Comparison of ENCODE assay signal across 8 cellular contexts in the genomic region with DNA sequence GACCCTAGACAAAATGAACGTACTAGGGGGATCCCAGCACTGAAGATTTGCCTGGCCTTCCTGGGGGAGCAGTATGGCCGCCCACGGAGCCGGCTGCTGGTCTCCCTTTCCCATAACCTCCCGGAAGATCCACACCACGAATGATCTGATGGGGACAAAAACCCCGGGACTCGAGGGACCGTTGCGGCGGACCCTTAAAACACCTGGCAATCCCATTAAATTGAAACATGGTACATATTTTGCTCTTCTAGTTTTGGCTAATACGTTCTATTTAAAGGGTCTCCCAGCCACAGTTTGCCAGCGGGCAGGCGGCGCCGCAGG. TPM values are rescaled to one million over a fixed set of nuclear protein-coding genes. Genes with fewer than 3 reads are reported as not detected.
DNase-seq lines count a peak whose midpoint lies in the region; ATAC-seq and TF ChIP-seq lines count a peak whose summit lies in the region.

No MANE protein-coding gene starts in this region.

- H3K4me3 ChIP-seq in IMR-90 (ENCODE audit: insufficient read depth, low read depth, low read length), result peak overlapping the region; percentile 25

- no peaks in the 10 kb centered on the region for H3K36me3 ChIP-seq in IMR-90 (ENCODE audit: control insufficient read depth, insufficient read depth, low read length)

- H4K91ac ChIP-seq in IMR-90 (ENCODE audit: insufficient read depth, low read depth, low read length), result peak overlapping the region; percentile 52

- peak overlapping the region; percentile 61 for H2BK5ac ChIP-seq in IMR-90 (ENCODE audit: low read depth, low read length, poor library complexity, severe bottlenecking)

- peak overlapping the region; percentile 70 for H3K14ac ChIP-seq in IMR-90 (replicated peaks; ENCODE audit: low read depth, low read length)

- H2BK20ac ChIP-seq in IMR-90 (ENCODE audit: low read depth, low read length), result no peak overlapping the region

- CTCF ChIA-PET in IMR-90 (lab: Yijun Ruan, JAX), result interaction anchor here (0.9 kb wide), 1 partner anchor 10 kb away, joined by 3 read pairs; no protein-coding TSS in a partner anchor

- H4K8ac ChIP-seq in IMR-90 (ENCODE audit: low read depth in 2 of 2, low read length in 2 of 2), result peak overlapping the region; percentile 84 to 96

- no peaks in the 10 kb centered on the region for H3K27me3 Mint-ChIP-seq in CD14-positive monocyte (ENCODE audit: low read depth in 3 of 3)
- no peaks in the 10 kb centered on the region for H3K27me3 Mint-ChIP-seq in dendritic cell treated with granulocyte-macrophage colony-stimulating factor and Interleukin-4, amounts not matched to agents 40 ng/mL and 50 ng/mL, for 4 days
- H3K27me3 Mint-ChIP-seq in neural crest cell (ENCODE audit: low read depth), result no peaks in the 10 kb centered on the region

- H3K36me3 Mint-ChIP-seq in CD14-positive monocyte (no peaks in the 10 kb centered on the region), neural crest cell (ENCODE audit: low read depth) (no peaks in the 10 kb centered on the region)
- no peaks in the 10 kb centered on the region for H3K36me3 Mint-ChIP-seq in dendritic cell treated with granulocyte-macrophage colony-stimulating factor and Interleukin-4, amounts not matched to agents 40 ng/mL and 50 ng/mL, for 4 days (ENCODE audit: low read depth)

- peaks cover 8% of the 10 kb centered on the region for H3K4me1 ChIP-seq in IMR-90 (ENCODE audit: control insufficient read depth, insufficient read depth, low read length)

- peak overlapping the region; percentile 80 for H3K4ac ChIP-seq in IMR-90 (ENCODE audit: low read depth, low read length)

- no peak overlapping the region for H3K56ac ChIP-seq in IMR-90 (ENCODE audit: extremely low read depth, insufficient read depth, low read length)

- in situ Hi-C loops in IMR-90 (cut with MboI; ENCODE audit: low sequenced_read_pairs), result no loop called here

- peak overlapping the region; percentile 30; the same call in 1 of the 3 replicates for H2BK15ac ChIP-seq in IMR-90 (ENCODE audit: low read depth, low read length)

- H3K9me3 Mint-ChIP-seq in CD14-positive monocyte, result no peaks in the 10 kb centered on the region
- no peaks in the 10 kb centered on the region for H3K9me3 Mint-ChIP-seq in dendritic cell treated with granulocyte-macrophage colony-stimulating factor and Interleukin-4, amounts not matched to agents 40 ng/mL and 50 ng/mL, for 4 days
- no peaks in the 10 kb centered on the region for H3K9me3 Mint-ChIP-seq in neural crest cell

- no peak overlapping the region; the same call in 1 of the 2 replicates for H3K23ac ChIP-seq in IMR-90 (ENCODE audit: low read depth, low read length)

- peak overlapping the region; percentile 89 for H2AFZ ChIP-seq in IMR-90 (replicated peaks; ENCODE audit: low read length, poor library complexity)

- no CpG with 5 or more reads among the region's 16 CpGs for WGBS in IMR-90 (ENCODE audit: extremely low coverage in 2 of 2, insufficient read length in 1 of 2), 2 experiments

- H3K4me1 Mint-ChIP-seq in CD14-positive monocyte (peaks cover 42% of the 10 kb centered on the region), neural crest cell (peaks cover 12% of the 10 kb centered on the region)
- H3K4me1 Mint-ChIP-seq in dendritic cell treated with granulocyte-macrophage colony-stimulating factor and Interleukin-4, amounts not matched to agents 40 ng/mL and 50 ng/mL, for 4 days (ENCODE audit: low read depth), result peaks cover 48% of the 10 kb centered on the region

- no peak for TF ChIP-seq RAD21 in IMR-90 (IDR thresholded peaks at IDR 0.05; ENCODE audit: low read length)

- H3K27ac Mint-ChIP-seq in CD14-positive monocyte, result peak overlapping the region; percentile 65 to 94 (median 89)
- H3K27ac Mint-ChIP-seq in dendritic cell treated with granulocyte-macrophage colony-stimulating factor and Interleukin-4, amounts not matched to agents 40 ng/mL and 50 ng/mL, for 4 days, result peak overlapping the region; percentile 83
- H3K27ac Mint-ChIP-seq in neural crest cell (ENCODE audit: unreplicated experiment), result peak overlapping the region; percentile 93

- dilution Hi-C loops in IMR-90 (cut with HindIII; ENCODE audit: low sequenced_read_pairs, unreplicated experiment), result no loop called here

- TF ChIP-seq CTCF in CD14-positive monocyte (IDR thresholded peaks at IDR 0.05) (no peak), IMR-90 (conservative IDR thresholded peaks at IDR 0.05; ENCODE audit: low read depth, low read length) (no peak), neural crest cell (conservative IDR thresholded peaks at IDR 0.05) (no peak)

- peak overlapping the region; percentile 62 for H3K9ac ChIP-seq in IMR-90 (ENCODE audit: low read depth, low read length)

- POLR2A ChIA-PET in IMR-90 (lab: Charles Lee; ENCODE audit: unreplicated experiment), result no interaction called here

- peak overlapping the region; percentile 94 for H4K5ac ChIP-seq in IMR-90 (ENCODE audit: low read depth, low read length)

- no peaks in the 10 kb centered on the region for H3K27me3 ChIP-seq in IMR-90 (ENCODE audit: control insufficient read depth, insufficient read depth, low read length)

- peak overlapping the region; percentile 88 for H2AK9ac ChIP-seq in IMR-90 (replicated peaks; ENCODE audit: low read depth, low read length, poor library complexity)

- H3K79me1 ChIP-seq in IMR-90 (ENCODE audit: low read depth in 1 of 2, low read length in 2 of 2), result peaks cover 3 to 8% of the 10 kb centered on the region in 2 experiments; a peak in 2 of 4 replicates

- no TSS peak for BruUV-seq in IMR-90 (replicated peaks; lab: Mats Ljungman, UMichigan)

- peak overlapping the region; percentile 75 to 86 for H3K4me3 Mint-ChIP-seq in CD14-positive monocyte
- peak overlapping the region; percentile 85 for H3K4me3 Mint-ChIP-seq in dendritic cell treated with granulocyte-macrophage colony-stimulating factor and Interleukin-4, amounts not matched to agents 40 ng/mL and 50 ng/mL, for 4 days
- H3K4me3 Mint-ChIP-seq in neural crest cell, result peak overlapping the region; percentile 79

- H2BK120ac ChIP-seq in IMR-90 (ENCODE audit: low read depth, low read length), result peak overlapping the region; percentile 71; the same call in 1 of the 2 replicates

- ATAC-seq in IMR-90 (ENCODE audit: low read depth), result no peak

- no peaks in the 10 kb centered on the region; the same call in 1 of the 2 replicates for H4K20me1 ChIP-seq in IMR-90 (ENCODE audit: insufficient read depth, low read length)

- H3K18ac ChIP-seq in IMR-90 (ENCODE audit: low read depth, low read length), result peak overlapping the region; percentile 65; the same call in 1 of the 2 replicates

- peaks cover 14% of the 10 kb centered on the region for H3K9me1 ChIP-seq in IMR-90 (ENCODE audit: insufficient read depth, low read length)

- no peaks in the 10 kb centered on the region for H3K9me3 ChIP-seq in IMR-90 (ENCODE audit: control insufficient read depth, insufficient read depth, low read length)

- H3K4me2 ChIP-seq in IMR-90 (ENCODE audit: low read depth, low read length), result peak overlapping the region; percentile 77

- peak overlapping the region; percentile 65 for H3K27ac ChIP-seq in IMR-90 (ENCODE audit: insufficient read depth, low read length)

- TF ChIP-seq POLR2A in IMR-90 (IDR thresholded peaks at IDR 0.05; ENCODE audit: low read depth, low read length), result no peak

- intact Hi-C loops in CD14-positive monocyte (cut with micrococcal nuclease), result loop anchor here (2.0 to 5.0 kb wide), 2 partner anchors 40 to 41 kb away; no protein-coding TSS in a partner anchor
- intact Hi-C loops in IMR-90 (cut with micrococcal nuclease), result no loop called here
- intact Hi-C loops in dendritic cell treated with granulocyte-macrophage colony-stimulating factor and Interleukin-4, amounts not matched to agents 40 ng/mL and 50 ng/mL, for 4 days (cut with micrococcal nuclease), result loop anchor here (2.0 kb wide), 2 partner anchors 18 to 40 kb away; no protein-coding TSS in a partner anchor

- H2AK5ac ChIP-seq in IMR-90 (ENCODE audit: low read depth, low read length), result no peak overlapping the region

- DNase-seq in CD14-positive monocyte (ENCODE audit: low spot score), result no peak
- no peak for DNase-seq in IMR-90
- no peak for DNase-seq in neural crest cell (ENCODE audit: low read depth, low spot score)
- no peak for DNase-seq in SHP77 (lab: John Stamatoyannopoulos, UW)
- no peak for DNase-seq in SIG-M5 treated with dmso at 0.1 percent for 504 hours (lab: John Stamatoyannopoulos, UW; ENCODE audit: unreplicated experiment)
- DNase-seq in GOT3 (lab: John Stamatoyannopoulos, UW), result no peak
- DNase-seq in NCI-H128 (lab: John Stamatoyannopoulos, UW; ENCODE audit: unreplicated experiment), result no peak

TF ChIP-seq in IMR-90, 13 proteins besides CTCF, POLR2A, EP300 and RAD21:
- TF ChIP-seq, protein P1, sequence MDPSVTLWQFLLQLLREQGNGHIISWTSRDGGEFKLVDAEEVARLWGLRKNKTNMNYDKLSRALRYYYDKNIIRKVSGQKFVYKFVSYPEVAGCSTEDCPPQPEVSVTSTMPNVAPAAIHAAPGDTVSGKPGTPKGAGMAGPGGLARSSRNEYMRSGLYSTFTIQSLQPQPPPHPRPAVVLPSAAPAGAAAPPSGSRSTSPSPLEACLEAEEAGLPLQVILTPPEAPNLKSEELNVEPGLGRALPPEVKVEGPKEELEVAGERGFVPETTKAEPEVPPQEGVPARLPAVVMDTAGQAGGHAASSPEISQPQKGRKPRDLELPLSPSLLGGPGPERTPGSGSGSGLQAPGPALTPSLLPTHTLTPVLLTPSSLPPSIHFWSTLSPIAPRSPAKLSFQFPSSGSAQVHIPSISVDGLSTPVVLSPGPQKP (IDR thresholded peaks at IDR 0.05; ENCODE audit: borderline replicate concordance, low read depth, low read length), result no peak
- TF ChIP-seq FOS (IDR thresholded peaks at IDR 0.05; ENCODE audit: low read depth, low read length) (no peak), MAZ (IDR thresholded peaks at IDR 0.05; ENCODE audit: borderline replicate concordance, low read depth, low read length) (no peak), NFE2L2 (IDR thresholded peaks at IDR 0.05; ENCODE audit: low read depth, low read length) (no peak), SMC3 (IDR thresholded peaks at IDR 0.05; ENCODE audit: low read depth, low read length) (no peak), RCOR1 (IDR thresholded peaks at IDR 0.05; ENCODE audit: insufficient replicate concordance, low read length) (no peak)
TF ChIP-seq in IMR-90: peak in this region for 0.

RNA-seq across cellular contexts. Expression of a gene that starts 45.2 kb away (rescaled TPM):
- polyA plus RNA-seq in CD14-positive monocyte (10 to 100 TPM; 33.1 to 34.2 TPM), IMR-90 (2012; rRNA removed) (30.5 and 33.1 TPM in 2 replicates)
- total RNA-seq in IMR-90 (2012; rRNA removed) (60.0 and 60.4 TPM in 2 replicates), neural crest cell (49.9 and 52.2 TPM in 2 replicates)
- polyA plus RNA-seq in IMR-90 (2012; cell fraction: cytosol; rRNA removed), result 19.3 and 26.9 TPM in 2 replicates
- 12.0 and 37.3 TPM in 2 replicates for polyA plus RNA-seq in IMR-90 (2012; cell fraction: nucleus; rRNA removed; ENCODE audit: low replicate concordance)

RNA-seq across cellular contexts. Expression of a gene that starts 51.2 kb away (rescaled TPM):
- polyA plus RNA-seq in CD14-positive monocyte (10 to 100 TPM; 26.5 to 38.4 TPM), IMR-90 (2012; rRNA removed) (60.1 and 65.0 TPM in 2 replicates)
- total RNA-seq in IMR-90 (2012; rRNA removed) (27.6 and 29.4 TPM in 2 replicates), neural crest cell (95.8 and 98.7 TPM in 2 replicates)
- 40.0 and 40.7 TPM in 2 replicates for polyA plus RNA-seq in IMR-90 (2012; cell fraction: cytosol; rRNA removed)
- polyA plus RNA-seq in IMR-90 (2012; cell fraction: nucleus; rRNA removed; ENCODE audit: low replicate concordance), result 81.6 and 132 TPM in 2 replicates
